In the genomic region with DNA sequence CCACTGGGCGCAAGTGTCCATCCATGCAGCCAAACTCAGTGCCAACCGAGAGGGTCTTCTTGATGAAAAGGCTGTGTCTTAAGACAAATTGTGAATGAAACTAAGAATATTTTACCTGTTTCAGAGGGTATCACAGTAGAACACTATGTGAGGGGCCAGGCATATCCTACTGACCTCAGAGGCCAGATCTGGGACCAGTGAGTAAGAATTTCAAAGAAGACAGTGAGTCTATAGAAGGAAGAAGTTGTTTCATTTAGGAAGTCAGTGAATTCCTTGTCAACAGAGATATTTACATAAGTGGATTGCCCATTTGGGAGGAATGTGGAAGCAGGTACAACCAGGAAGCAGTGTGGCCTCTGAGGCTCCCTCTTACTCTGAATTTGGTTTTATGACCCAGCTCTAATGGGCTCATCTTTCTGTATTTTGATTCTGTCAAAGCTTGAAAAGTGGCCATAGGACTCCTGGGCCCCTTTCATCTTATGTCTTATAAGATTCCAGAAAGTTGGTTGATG, we compare ENCODE assay signal across 19 cellular contexts.
DNase-seq lines count a peak whose midpoint lies in the region; ATAC-seq and TF ChIP-seq lines count a peak whose summit lies in the region.
"Had no signal": no experiment of that assay in that cellular context is flagged by ENCODE, and none has a peak within 500 bp of the region (broad histone marks: within the 10 kb centered on the region; RNA-seq: fewer than 3 reads in every experiment).

No MANE protein-coding gene starts in this region.

- no peak overlapping the region for H3K18ac ChIP-seq in neuronal stem cell (ENCODE audit: low read length)

- H3K4me2 ChIP-seq in HCT116 (ENCODE audit: low read length) (0 out of 2 replicates have a peak overlapping the region, but pooled peaks have one; percentile 2), SU-DHL-6 (ENCODE audit: low read depth, low read length, poor library complexity, severe bottlenecking) (no peak overlapping the region), neuronal stem cell (ENCODE audit: insufficient read depth, low read length, poor library complexity, severe bottlenecking) (no peak overlapping the region)
- H3K4me2 ChIP-seq: SK-N-SH had no signal

- ATAC-seq in HCT116: no peak
- ATAC-seq in GM18873 (IDR thresholded peaks at IDR 0.05; ENCODE audit: low FRiP score, unreplicated experiment): no peak

- TF ChIP-seq RAD21 in HCT116 (IDR thresholded peaks at IDR 0.05; ENCODE audit: low read depth): no peak

- H3K9ac ChIP-seq in HCT116 (ENCODE audit: low read length): no peak overlapping the region
- no peak overlapping the region for H3K9ac ChIP-seq in SU-DHL-6 (ENCODE audit: low read length)
- H3K9ac ChIP-seq in neuronal stem cell (ENCODE audit: low read depth, low read length, poor library complexity): no peak overlapping the region
- H3K9ac ChIP-seq: SK-N-SH had no signal

- CTCF ChIA-PET in HCT116 (lab: Charles Lee): no interaction called here

- no TSS peak for BruUV-seq in HCT116 (replicated peaks; lab: Mats Ljungman, UMichigan)

- no peak overlapping the region for H2BK12ac ChIP-seq in neuronal stem cell (ENCODE audit: low read length)

- TF ChIP-seq CTCF in HCT116 (IDR thresholded peaks at IDR 0.05 in 2 of 3, conservative IDR thresholded peaks at IDR 0.05 in 1 of 3; ENCODE audit: borderline replicate concordance in 1 of 3, insufficient read depth in 1 of 3, low read depth in 2 of 3, low read length in 2 of 3) (no peak), SU-DHL-6 (IDR thresholded peaks at IDR 0.05; ENCODE audit: insufficient read depth, low read length, poor library complexity, severe bottlenecking) (no peak), glutamatergic neuron (IDR thresholded peaks at IDR 0.05; ENCODE audit: partially characterized antibody, unreplicated experiment) (no peak)

- peak overlapping the region; percentile 12 for H3K27ac Mint-ChIP-seq in glutamatergic neuron (ENCODE audit: unreplicated experiment)
- no peak overlapping the region for H3K27ac Mint-ChIP-seq in activated naive CD8-positive, alpha-beta T cell treated with anti-CD3 and anti-CD28 coated beads for 36 hours
- H3K27ac Mint-ChIP-seq: CD4-positive, CD25-positive, alpha-beta regulatory T cell; HFFc6; IgD-negative memory B cell had no signal

- H3K36me3 Mint-ChIP-seq in glutamatergic neuron (ENCODE audit: unreplicated experiment): no peaks in the 10 kb centered on the region
- no peaks in the 10 kb centered on the region for H3K36me3 Mint-ChIP-seq in activated naive CD8-positive, alpha-beta T cell treated with anti-CD3 and anti-CD28 coated beads for 36 hours
- H3K36me3 Mint-ChIP-seq: IgD-negative memory B cell had no signal

- RAD21 ChIA-PET in HCT116 (lab: Charles Lee; ENCODE audit: low non-redundant PET in 1 of 2, low total read pairs in 2 of 2, uncharacterized antibody in 2 of 2, unreplicated experiment in 2 of 2): no interaction called here

- H2BK5ac ChIP-seq in neuronal stem cell (ENCODE audit: low read length): no peak overlapping the region

- no peak overlapping the region for H3K4ac ChIP-seq in neuronal stem cell (ENCODE audit: low read length)

- no peak overlapping the region for H2BK120ac ChIP-seq in neuronal stem cell (ENCODE audit: low read depth, low read length)

- H3K36me3 ChIP-seq in HCT116 (ENCODE audit: control insufficient read depth in 1 of 2, insufficient read depth in 2 of 2, low read length in 2 of 2): no peaks in the 10 kb centered on the region
- H3K36me3 ChIP-seq in SU-DHL-6 (ENCODE audit: low read length): no peaks in the 10 kb centered on the region
- H3K36me3 ChIP-seq in neuronal stem cell (replicated peaks in 1 of 2; ENCODE audit: control insufficient read depth in 2 of 2, insufficient read depth in 2 of 2, low read length in 2 of 2): no peaks in the 10 kb centered on the region

- no peak overlapping the region for H3K27ac ChIP-seq in HCT116 (ENCODE audit: low read depth, low read length)
- no peak overlapping the region for H3K27ac ChIP-seq in SU-DHL-6 (ENCODE audit: low read depth, low read length)
- no peak overlapping the region for H3K27ac ChIP-seq in neuronal stem cell (replicated peaks; ENCODE audit: low read length)

- no peak for DNase-seq in HCT116 (ENCODE audit: low read depth, low spot score)
- DNase-seq in glutamatergic neuron: no peak
- no peak for DNase-seq in neuronal stem cell (ENCODE audit: low spot score)
- DNase-seq in cerebellar cortex (ENCODE audit: low spot score): no peak
- DNase-seq in activated naive CD8-positive, alpha-beta T cell treated with anti-CD3 and anti-CD28 coated beads for 36 hours: no peak
- no peak for DNase-seq in stimulated activated CD4-positive, alpha-beta T cell treated with anti-CD3 and anti-CD28 coated beads, Interleukin-4, amount 100 ng/mL, for 24 hours
- DNase-seq: GDM1, GOT3, NCI-H1694 treated with DMSO at 0.1 percent for 48 hours, NCI-H2107, NCI-H510A, NCI-H748 treated with DMSO at 0.1 percent for 48 hours had no signal

- POLR2A ChIA-PET in HCT116 (lab: Charles Lee): interaction anchor here (0.5 kb wide), 1 partner anchor 728 kb away, joined by 3 read pairs; no protein-coding TSS in a partner anchor

- H3K79me2 ChIP-seq in HCT116 (ENCODE audit: insufficient read depth, low read length): no peaks in the 10 kb centered on the region
- no peaks in the 10 kb centered on the region for H3K79me2 ChIP-seq in SU-DHL-6 (ENCODE audit: insufficient read depth, low read length)

- no CpG with 5 or more reads among the region's 2 CpGs for WGBS in neuronal stem cell (ENCODE audit: extremely low coverage in 2 of 2, insufficient read length in 2 of 2, insufficient replicate concordance in 1 of 2), 2 donors

- H3K9me2 ChIP-seq in HCT116 (ENCODE audit: insufficient read depth) (no peaks in the 10 kb centered on the region), SU-DHL-6 (replicated peaks; ENCODE audit: insufficient read depth, low read length) (no peaks in the 10 kb centered on the region)
- H3K9me2 ChIP-seq: SK-N-SH had no signal

- H3K27me3 Mint-ChIP-seq in glutamatergic neuron (ENCODE audit: unreplicated experiment): peaks cover 8% of the 10 kb centered on the region
- no peaks in the 10 kb centered on the region for H3K27me3 Mint-ChIP-seq in activated naive CD8-positive, alpha-beta T cell treated with anti-CD3 and anti-CD28 coated beads for 36 hours
- H3K27me3 Mint-ChIP-seq: IgD-negative memory B cell had no signal

- H4K20me1 ChIP-seq in HCT116 (ENCODE audit: insufficient read depth): no peaks in the 10 kb centered on the region
- H4K20me1 ChIP-seq in SU-DHL-6 (ENCODE audit: low read depth, low read length): no peaks in the 10 kb centered on the region

- peak overlapping the region; percentile 62 for H2AFZ ChIP-seq in HCT116 (ENCODE audit: low read depth, low read length, poor library complexity, severe bottlenecking)
- peak overlapping the region; percentile 46 for H2AFZ ChIP-seq in SU-DHL-6 (ENCODE audit: low read depth, low read length, severe bottlenecking)
- peak overlapping the region; percentile 36 for H2AFZ ChIP-seq in neuronal stem cell (ENCODE audit: low read length)

- no peaks in the 10 kb centered on the region for H3K27me3 ChIP-seq in HCT116 (ENCODE audit: insufficient read depth, low read length)
- H3K27me3 ChIP-seq in SU-DHL-6 (ENCODE audit: low read length): no peaks in the 10 kb centered on the region
- H3K27me3 ChIP-seq in neuronal stem cell (ENCODE audit: control insufficient read depth in 3 of 3, insufficient read depth in 3 of 3, low read depth in 1 of 3, low read length in 3 of 3): no peaks in the 10 kb centered on the region

- H3K4me1 ChIP-seq in HCT116 (ENCODE audit: control insufficient read depth in 1 of 2, insufficient read depth in 2 of 2, low read length in 2 of 2) (peaks cover 0 to 5% of the 10 kb centered on the region in 2 experiments; a peak in 1 of 4 replicates), neuronal stem cell (ENCODE audit: control insufficient read depth in 2 of 2, insufficient read depth in 1 of 2, low read depth in 1 of 2, low read length in 2 of 2) (peaks cover 0 to 5% of the 10 kb centered on the region in 2 donors)

- peaks cover 4% of the 10 kb centered on the region for H3K9me3 Mint-ChIP-seq in glutamatergic neuron (ENCODE audit: unreplicated experiment)
- H3K9me3 Mint-ChIP-seq in activated naive CD8-positive, alpha-beta T cell treated with anti-CD3 and anti-CD28 coated beads for 36 hours: no peaks in the 10 kb centered on the region

- H3F3A ChIP-seq in SU-DHL-6 (ENCODE audit: insufficient read depth): no peaks in the 10 kb centered on the region

- peaks cover 2% of the 10 kb centered on the region for H3K4me1 Mint-ChIP-seq in glutamatergic neuron (ENCODE audit: low read depth, unreplicated experiment)
- H3K4me1 Mint-ChIP-seq in activated naive CD8-positive, alpha-beta T cell treated with anti-CD3 and anti-CD28 coated beads for 36 hours: peaks cover 2% of the 10 kb centered on the region
- H3K4me1 Mint-ChIP-seq: CD4-positive, CD25-positive, alpha-beta regulatory T cell had no signal

- H3K9me3 ChIP-seq in HCT116 (ENCODE audit: control insufficient read depth in 1 of 2, insufficient read depth in 1 of 2, low read depth in 1 of 2, low read length in 2 of 2) (no peaks in the 10 kb centered on the region), SU-DHL-6 (ENCODE audit: insufficient read depth, low read length) (no peaks in the 10 kb centered on the region), neuronal stem cell (replicated peaks in 1 of 2; ENCODE audit: control insufficient read depth in 2 of 2, insufficient read depth in 1 of 2, low read depth in 1 of 2, low read length in 2 of 2) (peaks cover 0 to 9% of the 10 kb centered on the region in 2 donors)
- H3K9me3 ChIP-seq: Caco-2, SK-N-SH had no signal

- intact Hi-C loops in HCT116 (cut with micrococcal nuclease): no loop called here

- H3K14ac ChIP-seq in neuronal stem cell (ENCODE audit: low read length): no peak overlapping the region

- no peak for TF ChIP-seq POLR2A in HCT116 (IDR thresholded peaks at IDR 0.05; ENCODE audit: borderline replicate concordance, extremely low read depth, insufficient read depth, insufficient read length)

- no peak overlapping the region for H3K4me3 Mint-ChIP-seq in glutamatergic neuron (ENCODE audit: unreplicated experiment)
- H3K4me3 Mint-ChIP-seq in activated naive CD8-positive, alpha-beta T cell treated with anti-CD3 and anti-CD28 coated beads for 36 hours: no peak overlapping the region
- H3K4me3 Mint-ChIP-seq: CD4-positive, CD25-positive, alpha-beta regulatory T cell had no signal

- no peak overlapping the region for H2BK15ac ChIP-seq in neuronal stem cell (ENCODE audit: low read length)

- no peaks in the 10 kb centered on the region for H3K79me1 ChIP-seq in neuronal stem cell (ENCODE audit: low read depth, low read length)

- H3K23ac ChIP-seq in neuronal stem cell (ENCODE audit: low read depth, low read length, poor library complexity): no peak overlapping the region

- H4K91ac ChIP-seq in neuronal stem cell (ENCODE audit: low read depth, low read length, poor library complexity): no peak overlapping the region

- H2AK5ac ChIP-seq in neuronal stem cell (ENCODE audit: low read depth, low read length): no peak overlapping the region

- no peak overlapping the region for H4K8ac ChIP-seq in neuronal stem cell (ENCODE audit: low read depth, low read length)

- H3K4me3 ChIP-seq in HCT116 (replicated peaks in 1 of 2; ENCODE audit: low read depth in 1 of 2, low read length in 2 of 2): no peak overlapping the region
- H3K4me3 ChIP-seq in SU-DHL-6 (ENCODE audit: insufficient read depth, low read length, poor library complexity, severe bottlenecking): no peak overlapping the region
- H3K4me3 ChIP-seq in neuronal stem cell (ENCODE audit: low read length in 2 of 2): no peak overlapping the region
